In the genomic region with DNA sequence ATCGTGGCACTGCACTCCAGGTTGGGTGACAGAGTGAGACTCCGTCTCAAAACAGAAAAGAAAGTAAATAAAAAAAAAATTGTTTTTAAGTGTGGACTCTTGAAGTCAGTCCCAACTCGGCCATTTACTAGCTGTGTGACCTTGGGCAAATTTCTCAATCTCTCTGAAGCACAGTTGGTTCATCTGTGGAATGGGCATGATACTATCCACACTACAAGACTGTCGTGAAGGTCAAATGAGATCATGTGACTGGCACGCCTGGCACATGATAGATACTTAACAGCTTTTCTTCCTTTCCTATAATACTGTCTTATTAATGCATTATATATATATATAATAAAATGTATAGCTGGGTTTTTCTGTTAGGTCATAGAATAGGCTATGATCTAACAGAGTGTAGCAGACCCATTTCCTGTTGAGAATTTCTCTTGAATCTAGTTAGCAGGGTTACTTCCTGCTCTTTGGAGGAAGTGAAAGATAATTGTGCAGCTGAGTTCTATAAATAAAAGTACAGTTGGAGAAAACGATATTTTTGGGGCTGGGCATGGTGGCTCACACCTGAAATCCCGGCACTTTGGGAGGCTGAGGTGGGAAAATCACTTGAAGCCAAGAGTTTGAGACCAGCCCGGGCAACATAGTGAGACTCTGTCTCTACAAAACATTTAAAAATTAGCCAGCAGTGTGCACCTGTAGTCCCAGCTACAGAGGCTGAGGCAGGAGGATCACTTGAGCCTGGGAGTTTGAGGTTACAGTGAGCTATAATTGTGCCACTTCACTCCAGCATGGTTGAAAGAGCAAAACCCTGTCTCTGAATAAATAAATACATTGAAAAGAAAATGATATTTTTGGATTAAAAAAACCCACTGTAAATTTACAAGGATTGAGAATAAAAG, we compare ENCODE assay signal across 12 cellular contexts. TPM values are rescaled to one million over a fixed set of nuclear protein-coding genes. Genes with fewer than 3 reads are reported as not detected.
DNase-seq lines count a peak whose midpoint lies in the region; ATAC-seq and TF ChIP-seq lines count a peak whose summit lies in the region.
"Had no signal": no experiment of that assay in that cellular context is flagged by ENCODE, and none has a peak within 500 bp of the region (broad histone marks: within the 10 kb centered on the region; RNA-seq: fewer than 3 reads in every experiment).

No MANE protein-coding gene starts in this region.

- BruUV-seq in OCI-LY7 (replicated peaks; lab: Mats Ljungman, UMichigan) = no TSS peak

- H3K4me3 ChIP-seq in OCI-LY7 (ENCODE audit: low read depth, low read length, poor library complexity, severe bottlenecking) = peak overlapping the region; percentile 41
- H3K4me3 ChIP-seq: heart right ventricle, thoracic aorta had no signal

- H3K4me2 ChIP-seq in OCI-LY7 (ENCODE audit: low read length) = peak overlapping the region; percentile 52

- peaks cover 85% of the 10 kb centered on the region for H3K36me3 ChIP-seq in OCI-LY7 (ENCODE audit: insufficient read depth, low read length)
- H3K36me3 ChIP-seq: thoracic aorta had no signal

- intact Hi-C loops in CD14-positive monocyte (cut with micrococcal nuclease) (loop anchor here (5.0 kb wide), 1 partner anchor 34 kb away; no protein-coding TSS in a partner anchor), OCI-LY7 (cut with micrococcal nuclease; ENCODE audit: unreplicated experiment) (no loop called here)

- H2AFZ ChIP-seq in OCI-LY7 (ENCODE audit: low read length) = no peak overlapping the region

- no peaks in the 10 kb centered on the region for H3K9me2 ChIP-seq in OCI-LY7 (ENCODE audit: insufficient read depth, low read length)
- H3K9me2 ChIP-seq: SK-N-SH had no signal

- H4K20me1 ChIP-seq in OCI-LY7 (ENCODE audit: insufficient read depth, low read length) = no peaks in the 10 kb centered on the region

- TF ChIP-seq CTCF in CD14-positive monocyte (IDR thresholded peaks at IDR 0.05) = no peak
- no peak for TF ChIP-seq CTCF in OCI-LY7 (conservative IDR thresholded peaks at IDR 0.05; ENCODE audit: low read length)

- H3K4me3 Mint-ChIP-seq in CD14-positive monocyte = peak overlapping the region in 1 of 2 donors; percentile 51

- H3K36me3 Mint-ChIP-seq in CD14-positive monocyte = peaks cover 57 to 75% of the 10 kb centered on the region in 2 donors

- peaks cover 61% of the 10 kb centered on the region for H3K4me1 Mint-ChIP-seq in CD14-positive monocyte

- peak overlapping the region; percentile 94 for H3K27ac ChIP-seq in OCI-LY7 (ENCODE audit: low read depth, low read length, poor library complexity, severe bottlenecking)
- H3K27ac ChIP-seq: thoracic aorta had no signal

- peaks cover 0 to 4% (median 0%) of the 10 kb centered on the region in 7 donors for H3K9me3 Mint-ChIP-seq in CD14-positive monocyte

- peak overlapping the region; percentile 86 to 93 (median 91) for H3K27ac Mint-ChIP-seq in CD14-positive monocyte

- ATAC-seq in GM21447 (IDR thresholded peaks at IDR 0.05; ENCODE audit: unreplicated experiment) = peak; percentile 56
- no peak for ATAC-seq in GM21786 (IDR thresholded peaks at IDR 0.05; ENCODE audit: unreplicated experiment)
- no peak for ATAC-seq in GM19455 (IDR thresholded peaks at IDR 0.05; ENCODE audit: unreplicated experiment)
- ATAC-seq: heart right ventricle had no signal

- DNase-seq in CD14-positive monocyte (ENCODE audit: low spot score) (no peak), OCI-LY7 (ENCODE audit: low spot score) (peak; percentile 89), germinal center (ENCODE audit: low spot score) (peak; percentile 62), dedifferentiated amniotic fluid mesenchymal stem cell (ENCODE audit: extremely low spot score) (no peak), SHP77 treated with DMSO at 0.1 percent for 48 hours (lab: John Stamatoyannopoulos, UW) (no peak)
- DNase-seq: heart right ventricle, NCI-H1694, SK-N-SH had no signal

- POLR2A ChIA-PET in OCI-LY7 (lab: Charles Lee) = interaction anchor here (0.5 to 1.4 kb wide), 11 partner anchors 9 to 355 kb away, joined by 3 to 6 read pairs (median 3); partner anchors contain the start of gene POLG2

- H3K4me1 ChIP-seq in OCI-LY7 (ENCODE audit: insufficient read depth, low read length, poor library complexity, severe bottlenecking) = peaks cover 58% of the 10 kb centered on the region

- H3K27me3 Mint-ChIP-seq in CD14-positive monocyte (ENCODE audit: low read depth in 3 of 3) = peaks cover 0 to 4% (median 2%) of the 10 kb centered on the region in 3 donors

- peaks cover 13% of the 10 kb centered on the region; the same call in 1 of the 2 replicates for H3K9me3 ChIP-seq in OCI-LY7 (ENCODE audit: low read length)
- H3K9me3 ChIP-seq: heart right ventricle, SK-N-SH, thoracic aorta had no signal

- CTCF ChIA-PET in OCI-LY7 (lab: Charles Lee; ENCODE audit: unreplicated experiment) = no interaction called here

- H3K79me2 ChIP-seq in OCI-LY7 (ENCODE audit: insufficient read depth, low read depth, low read length) = peaks cover 19% of the 10 kb centered on the region; the same call in 1 of the 2 replicates

RNA-seq across cellular contexts. Expression of gene MILR1, which starts 7.3 kb away (rescaled TPM):
- 10 to 100 TPM; 72.0 to 95.2 TPM for polyA plus RNA-seq in CD14-positive monocyte
- 68.7 and 73.6 TPM in 2 replicates for total RNA-seq in OCI-LY7 (2014; rRNA removed; shearing (Covaris generic))
- 92.2 and 101 TPM in 2 replicates for total RNA-seq in OCI-LY7 (2022)

RNA-seq across cellular contexts. Expression of gene POLG2, which starts 40.6 kb away (rescaled TPM):
- polyA plus RNA-seq in CD14-positive monocyte = 1 to 10 TPM in 1 of 2 donors, under 1 TPM in 1; 0.85 to 1.7 TPM
- 22.9 and 31.4 TPM in 2 replicates for total RNA-seq in OCI-LY7 (2014; rRNA removed; shearing (Covaris generic))
- total RNA-seq in OCI-LY7 (2022) = 51.1 and 54.4 TPM in 2 replicates

RNA-seq across cellular contexts. Expression of gene DDX5, which starts 49.9 kb away (rescaled TPM):
- polyA plus RNA-seq in CD14-positive monocyte = 100 to 1,000 TPM; 642 to 777 TPM
- total RNA-seq in OCI-LY7 (2014; rRNA removed; shearing (Covaris generic)) = 362 and 461 TPM in 2 replicates
- total RNA-seq in OCI-LY7 (2022) = 815 and 857 TPM in 2 replicates

RNA-seq across cellular contexts. Expression of gene CEP95, which starts 50.5 kb away (rescaled TPM):
- polyA plus RNA-seq in CD14-positive monocyte = 1 to 10 TPM; 4.6 to 5.0 TPM
- 62.7 and 87.9 TPM in 2 replicates for total RNA-seq in OCI-LY7 (2014; rRNA removed; shearing (Covaris generic))
- total RNA-seq in OCI-LY7 (2022) = 89.6 and 101 TPM in 2 replicates

Comparison
In these comparisons a context has a peak if more than half of its experiments do, and no peak if none do; other contexts are left out.
1. DNase-seq: peak in OCI-LY7 (single experiment) and germinal center (single experiment); none in CD14-positive monocyte (single experiment), dedifferentiated amniotic fluid mesenchymal stem cell (single experiment) and SHP77 treated with DMSO at 0.1 percent for 48 hours (single experiment).